8 cellular contexts compared by ENCODE assay signal in the genomic region with DNA sequence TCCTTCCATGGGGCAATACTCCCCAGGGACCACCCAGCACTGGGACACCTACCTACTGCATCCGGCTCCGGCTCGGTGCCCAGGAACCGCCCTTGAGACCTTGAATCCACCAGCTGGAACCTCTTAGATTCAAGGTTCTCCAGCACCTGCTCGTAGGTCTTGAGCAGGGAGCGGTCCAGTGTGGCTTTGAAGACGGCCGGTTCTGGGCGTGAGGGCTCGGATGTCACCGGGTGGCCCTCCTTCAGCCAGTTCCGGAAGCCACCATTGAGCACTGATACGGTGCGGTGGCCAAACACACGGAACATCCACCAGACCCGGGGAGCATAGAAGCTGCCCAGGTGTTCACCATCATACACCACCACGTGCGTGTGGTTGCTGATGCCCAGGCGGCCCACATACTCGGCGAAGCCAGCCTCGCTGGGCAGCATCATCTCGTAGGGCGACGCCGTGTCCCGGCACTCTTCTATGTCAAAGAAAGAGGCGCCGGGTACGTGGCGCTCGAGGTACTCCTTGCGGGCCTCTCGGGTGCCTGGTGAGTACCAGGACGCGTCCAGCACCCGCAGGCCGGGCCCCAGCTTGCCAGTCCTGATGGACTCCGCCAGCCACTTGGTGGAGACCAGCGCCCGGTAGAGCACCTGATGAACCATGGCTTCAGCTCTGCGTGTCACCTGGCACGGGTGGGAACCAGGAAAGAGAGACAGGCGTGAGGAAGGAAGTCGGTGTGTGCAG. TPM values are rescaled to one million over a fixed set of nuclear protein-coding genes. Genes with fewer than 3 reads are reported as not detected.
DNase-seq lines count a peak whose midpoint lies in the region; ATAC-seq and TF ChIP-seq lines count a peak whose summit lies in the region.

No MANE protein-coding gene starts in this region.

- H3K4ac ChIP-seq in mesenchymal stem cell (ENCODE audit: low read depth in 1 of 2, low read length in 2 of 2), result peak overlapping the region in 1 of 2 experiments; percentile 70

- H3K9me3 ChIP-seq in mesenchymal stem cell (ENCODE audit: control insufficient read depth, low read length) (no peaks in the 10 kb centered on the region), transverse colon (no peaks in the 10 kb centered on the region)
- H3K9me3 ChIP-seq in effector memory CD4-positive, alpha-beta T cell (ENCODE audit: control insufficient read depth, low read length), result no peaks in the 10 kb centered on the region

- TF ChIP-seq CTCF in chondrocyte (IDR thresholded peaks at IDR 0.05) (no peak), transverse colon (IDR thresholded peaks at IDR 0.05) (no peak)

- H3K27me3 Mint-ChIP-seq in activated CD8-positive, alpha-beta memory T cell treated with anti-CD3 and anti-CD28 coated beads, Interleukin-2, amount 10 ng/mL, durations not matched to agents 7 days and 5 days, result no peaks in the 10 kb centered on the region
- H3K27me3 Mint-ChIP-seq in chondrocyte (ENCODE audit: low read depth), result no peaks in the 10 kb centered on the region

- H3K14ac ChIP-seq in mesenchymal stem cell (ENCODE audit: low read length in 2 of 2), result peak overlapping the region in 1 of 2 experiments; percentile 63

- H3K9me3 Mint-ChIP-seq in activated CD8-positive, alpha-beta memory T cell treated with anti-CD3 and anti-CD28 coated beads, Interleukin-2, amount 10 ng/mL, durations not matched to agents 7 days and 5 days (ENCODE audit: low read depth), result no peaks in the 10 kb centered on the region
- no peaks in the 10 kb centered on the region for H3K9me3 Mint-ChIP-seq in chondrocyte (ENCODE audit: low read depth)

- H3K27ac ChIP-seq in mesenchymal stem cell (ENCODE audit: low read length, poor library complexity, severe bottlenecking) (no peak overlapping the region), transverse colon (peak overlapping the region; percentile 92 to 99 (median 99))
- no peak overlapping the region for H3K27ac ChIP-seq in effector memory CD4-positive, alpha-beta T cell (ENCODE audit: insufficient read depth, low read length, poor library complexity, severe bottlenecking)

- H3K36me3 ChIP-seq in mesenchymal stem cell (ENCODE audit: control insufficient read depth in 1 of 2, insufficient read depth in 2 of 2, low read depth in 1 of 2, low read length in 2 of 2) (peaks cover 18 to 37% of the 10 kb centered on the region in 2 experiments), transverse colon (no peaks in the 10 kb centered on the region)
- H3K36me3 ChIP-seq in effector memory CD4-positive, alpha-beta T cell (ENCODE audit: control insufficient read depth, insufficient read depth, low read length), result no peaks in the 10 kb centered on the region

- ATAC-seq in activated CD8-positive, alpha-beta memory T cell treated with anti-CD3 and anti-CD28 coated beads, Interleukin-2, amount 10 ng/mL, durations not matched to agents 7 days and 5 days, result no peak
- no peak for ATAC-seq in HG02678 (IDR thresholded peaks at IDR 0.05; ENCODE audit: unreplicated experiment)

- H3K4me2 ChIP-seq in mesenchymal stem cell (ENCODE audit: low read length, poor library complexity, severe bottlenecking), result peak overlapping the region; percentile 94

- peak overlapping the region; percentile 1 for H4K8ac ChIP-seq in mesenchymal stem cell (ENCODE audit: low read length)

- H3K4me3 ChIP-seq in mesenchymal stem cell (ENCODE audit: insufficient read depth in 1 of 2, low read depth in 1 of 2, low read length in 2 of 2) (peak overlapping the region; percentile 84 to 87), transverse colon (peak overlapping the region; percentile 56 to 97 (median 93))
- no peak overlapping the region for H3K4me3 ChIP-seq in effector memory CD4-positive, alpha-beta T cell (ENCODE audit: insufficient read depth, low read depth, low read length, poor library complexity, severe bottlenecking)

- H3K27me3 ChIP-seq in mesenchymal stem cell (ENCODE audit: control insufficient read depth in 1 of 2, insufficient read depth in 1 of 2, low read length in 2 of 2) (no peaks in the 10 kb centered on the region), transverse colon (no peaks in the 10 kb centered on the region)
- no peaks in the 10 kb centered on the region for H3K27me3 ChIP-seq in effector memory CD4-positive, alpha-beta T cell (replicated peaks; ENCODE audit: control insufficient read depth, insufficient read depth, low read length, poor library complexity, severe bottlenecking)

- H2BK15ac ChIP-seq in mesenchymal stem cell (ENCODE audit: low read depth, poor library complexity, severe bottlenecking), result no peak overlapping the region

- no peak overlapping the region for H2BK12ac ChIP-seq in mesenchymal stem cell (ENCODE audit: low read length in 2 of 2)

- CTCF ChIA-PET in activated CD8-positive, alpha-beta memory T cell treated with anti-CD3 and anti-CD28 coated beads, Interleukin-2, amount 10 ng/mL, durations not matched to agents 7 days and 5 days (lab: Charles Lee), result interaction anchor here (1.0 to 7.7 kb wide), 8 partner anchors 13 to 242 kb away, joined by 3 to 48 read pairs (median 4); a partner anchor contains a TSS

- H2AK5ac ChIP-seq in mesenchymal stem cell (ENCODE audit: low read length, severe bottlenecking), result no peak overlapping the region

- no peak for TF ChIP-seq POLR2A in transverse colon (IDR thresholded peaks at IDR 0.05)

- in situ Hi-C loops in transverse colon (cut with MboI; ENCODE audit: low pct_ligation_motif_present in 1 of 4, low pct_unique_long_range_greater_than_20kb in 1 of 4, low sequenced_read_pairs in 3 of 4), result no loop called here

- TF ChIP-seq EP300 in transverse colon (IDR thresholded peaks at IDR 0.05; ENCODE audit: low read depth), result no peak

- WGBS in mesenchymal stem cell, result 78% methylated on average over 45 of the region's 45 CpGs
- WGBS in transverse colon (ENCODE audit: low coverage in 1 of 2), 2 donors, result 44 to 60% methylated on average over 1 to 44 of the region's 45 CpGs

- H3K79me1 ChIP-seq in mesenchymal stem cell (replicated peaks; ENCODE audit: low read length, poor library complexity, severe bottlenecking), result peaks cover 42% of the 10 kb centered on the region

- H3K18ac ChIP-seq in mesenchymal stem cell (ENCODE audit: low read depth in 1 of 2, low read length in 2 of 2), result peak overlapping the region; percentile 30 to 85

- H2BK5ac ChIP-seq in mesenchymal stem cell (ENCODE audit: low read depth, low read length, poor library complexity, severe bottlenecking), result no peak overlapping the region

- H3K27ac Mint-ChIP-seq in activated CD8-positive, alpha-beta memory T cell treated with anti-CD3 and anti-CD28 coated beads, Interleukin-2, amount 10 ng/mL, durations not matched to agents 7 days and 5 days, result no peak overlapping the region
- peak overlapping the region; percentile 83 for H3K27ac Mint-ChIP-seq in chondrocyte (ENCODE audit: unreplicated experiment)

- intact Hi-C loops in transverse colon (cut with DNase I; ENCODE audit: low total_unique reads), result no loop called here

- peaks cover 37% of the 10 kb centered on the region for H3K4me1 ChIP-seq in mesenchymal stem cell (ENCODE audit: control insufficient read depth, insufficient read depth, low read depth, low read length)
- H3K4me1 ChIP-seq in transverse colon, result peaks cover 50 to 83% (median 76%) of the 10 kb centered on the region in 4 donors
- peaks cover 8% of the 10 kb centered on the region for H3K4me1 ChIP-seq in effector memory CD4-positive, alpha-beta T cell (ENCODE audit: control insufficient read depth, insufficient read depth, low read length, poor library complexity, severe bottlenecking)

- no peak for DNase-seq in activated CD8-positive, alpha-beta memory T cell treated with anti-CD3 and anti-CD28 coated beads, Interleukin-2, amount 10 ng/mL, durations not matched to agents 7 days and 5 days
- no peak for DNase-seq in activated CD8-positive, alpha-beta memory T cell treated with anti-CD3 and anti-CD28 coated beads, Interleukin-2, amount 50 U/mL, for 48 hours
- DNase-seq in chondrocyte (ENCODE audit: low spot score) (no peak), mesenchymal stem cell (no peak), transverse colon (no peak), COLO668 (lab: John Stamatoyannopoulos, UW; ENCODE audit: unreplicated experiment) (no peak)
- no peak for DNase-seq in effector memory CD4-positive, alpha-beta T cell

- no peak overlapping the region for H4K91ac ChIP-seq in mesenchymal stem cell (ENCODE audit: low read length)

- no peak overlapping the region for H2BK120ac ChIP-seq in mesenchymal stem cell (ENCODE audit: low read depth, low read length)

- no peak overlapping the region for H3K23ac ChIP-seq in mesenchymal stem cell (ENCODE audit: low read length in 2 of 2)

- H2AFZ ChIP-seq in mesenchymal stem cell (ENCODE audit: low read depth, low read length), result no peak overlapping the region

- no peaks in the 10 kb centered on the region for H3K36me3 Mint-ChIP-seq in activated CD8-positive, alpha-beta memory T cell treated with anti-CD3 and anti-CD28 coated beads, Interleukin-2, amount 10 ng/mL, durations not matched to agents 7 days and 5 days
- peaks cover 2% of the 10 kb centered on the region for H3K36me3 Mint-ChIP-seq in chondrocyte (ENCODE audit: low read depth)

- peak overlapping the region; percentile 90 for H3K4me3 Mint-ChIP-seq in activated CD8-positive, alpha-beta memory T cell treated with anti-CD3 and anti-CD28 coated beads, Interleukin-2, amount 10 ng/mL, durations not matched to agents 7 days and 5 days
- H3K4me3 Mint-ChIP-seq in chondrocyte (ENCODE audit: unreplicated experiment), result peak overlapping the region; percentile 82

- peak overlapping the region; percentile 77 for H3K9ac ChIP-seq in mesenchymal stem cell (ENCODE audit: low read length)

- peaks cover 22% of the 10 kb centered on the region for H3K4me1 Mint-ChIP-seq in activated CD8-positive, alpha-beta memory T cell treated with anti-CD3 and anti-CD28 coated beads, Interleukin-2, amount 10 ng/mL, durations not matched to agents 7 days and 5 days
- peaks cover 24% of the 10 kb centered on the region for H3K4me1 Mint-ChIP-seq in chondrocyte (ENCODE audit: low read depth)

RNA-seq across cellular contexts. Expression of a gene that starts 1.0 kb away (rescaled TPM):
- 10 to 100 TPM; 11.2 to 29.3 TPM for total RNA-seq in activated CD8-positive, alpha-beta memory T cell treated with anti-CD3 and anti-CD28 coated beads, Interleukin-2, amount 10 ng/mL, durations not matched to agents 7 days and 5 days
- total RNA-seq in chondrocyte (17.8 to 25.3 TPM (median 24.9 TPM) in 3 replicates), transverse colon (100 to 1,000 TPM; 246 to 719 (median 557) TPM)
- 38.9 TPM for polyA plus RNA-seq in mesenchymal stem cell (2013, experiment 1 of 2)
- 40.6 TPM for polyA plus RNA-seq in mesenchymal stem cell (2013, experiment 2 of 2)

RNA-seq across cellular contexts. Expression of a gene that starts 1.3 kb away (rescaled TPM):
- total RNA-seq in activated CD8-positive, alpha-beta memory T cell treated with anti-CD3 and anti-CD28 coated beads, Interleukin-2, amount 10 ng/mL, durations not matched to agents 7 days and 5 days, result 10 to 100 TPM; 42.3 to 61.0 TPM
- total RNA-seq in chondrocyte (51.0 to 71.4 TPM (median 68.9 TPM) in 3 replicates), transverse colon (100 to 1,000 TPM; 407 to 964 (median 541) TPM)
- polyA plus RNA-seq in mesenchymal stem cell (2013, experiment 1 of 2), result 81.0 TPM
- 80.4 TPM for polyA plus RNA-seq in mesenchymal stem cell (2013, experiment 2 of 2)

RNA-seq across cellular contexts. Expression of a gene that starts 33.3 kb away (rescaled TPM):
- 10 to 100 TPM; 47.7 to 53.4 TPM for total RNA-seq in activated CD8-positive, alpha-beta memory T cell treated with anti-CD3 and anti-CD28 coated beads, Interleukin-2, amount 10 ng/mL, durations not matched to agents 7 days and 5 days
- total RNA-seq in chondrocyte, result 26.7 to 33.0 TPM (median 28.9 TPM) in 3 replicates
- polyA plus RNA-seq in mesenchymal stem cell (2013, experiment 1 of 2), result 17.9 TPM
- 20.1 TPM for polyA plus RNA-seq in mesenchymal stem cell (2013, experiment 2 of 2)
- total RNA-seq in transverse colon, result 10 to 100 TPM; 11.2 to 61.3 (median 35.1) TPM

Comparison
In these comparisons a context has a peak if more than half of its experiments do, and no peak if none do; other contexts are left out.
1. H3K27ac ChIP-seq: peak in transverse colon (4 of 4); none in mesenchymal stem cell (single experiment) and effector memory CD4-positive, alpha-beta T cell (single experiment).